1 cellular context compared by ENCODE assay signal in genomic region chr5:157535042-157535865, GRCh38.
TF ChIP-seq lines count a peak whose summit lies in the region.

No MANE protein-coding gene starts in this region.

TF ChIP-seq in K562, 482 proteins besides CTCF, POLR2A, EP300 and RAD21 (continued from another document):
- no peak for TF ChIP-seq ZNF280A (IDR thresholded peaks at IDR 0.05; ENCODE audit: low read depth, partially characterized antibody)
- no peak for TF ChIP-seq FOXA3 (CRISPR knock-in tag; conservative IDR thresholded peaks at IDR 0.05 in 1 of 2, IDR thresholded peaks at IDR 0.05 in 1 of 2)
- no peak for TF ChIP-seq ZFP1 (CRISPR knock-in tag; IDR thresholded peaks at IDR 0.05)
- TF ChIP-seq EWSR1 (IDR thresholded peaks at IDR 0.05; ENCODE audit: borderline replicate concordance, low read depth, partially characterized antibody): no peak
- peak; percentile 69 for TF ChIP-seq BACH1 (tag; IDR thresholded peaks at IDR 0.05)
- TF ChIP-seq NR2F6 (CRISPR knock-in tag; IDR thresholded peaks at IDR 0.05): no peak
- TF ChIP-seq RBM15 (IDR thresholded peaks at IDR 0.05; ENCODE audit: insufficient read depth, low read length): no peak
- TF ChIP-seq ZNF212 (CRISPR knock-in tag; IDR thresholded peaks at IDR 0.05): no peak
- peak; percentile 63; the same call in 1 of the 2 replicates for TF ChIP-seq HDAC2 (IDR thresholded peaks at IDR 0.05)
- TF ChIP-seq NR2C2 (CRISPR knock-in tag; IDR thresholded peaks at IDR 0.05): no peak
- peak; percentile 71 for TF ChIP-seq NR2C2 (tag; IDR thresholded peaks at IDR 0.05)
- no peak for TF ChIP-seq SREBF2 (CRISPR knock-in tag; IDR thresholded peaks at IDR 0.05)
- TF ChIP-seq ZNF134 (CRISPR knock-in tag; conservative IDR thresholded peaks at IDR 0.05): no peak
- no peak for TF ChIP-seq AFF4 (CRISPR knock-in tag; IDR thresholded peaks at IDR 0.05)
- TF ChIP-seq ELF2 (CRISPR knock-in tag; IDR thresholded peaks at IDR 0.05): no peak
- no peak for TF ChIP-seq ZNF76 (CRISPR knock-in tag; IDR thresholded peaks at IDR 0.05; ENCODE audit: borderline replicate concordance)
- no peak for TF ChIP-seq MEF2D (tag; conservative IDR thresholded peaks at IDR 0.05; ENCODE audit: low read depth)
- TF ChIP-seq IRF2 (CRISPR knock-in tag; IDR thresholded peaks at IDR 0.05): no peak
- TF ChIP-seq RBM22 (IDR thresholded peaks at IDR 0.05; ENCODE audit: low read depth, low read length, poor library complexity, severe bottlenecking): no peak
- no peak for TF ChIP-seq MXD1 (CRISPR knock-in tag; IDR thresholded peaks at IDR 0.05; ENCODE audit: borderline replicate concordance, poor library complexity, severe bottlenecking)
- no peak for TF ChIP-seq ZNF551 (CRISPR knock-in tag; IDR thresholded peaks at IDR 0.05)
- TF ChIP-seq ARID3B (CRISPR knock-in tag; IDR thresholded peaks at IDR 0.05; ENCODE audit: borderline replicate concordance): no peak
- TF ChIP-seq, protein P1, sequence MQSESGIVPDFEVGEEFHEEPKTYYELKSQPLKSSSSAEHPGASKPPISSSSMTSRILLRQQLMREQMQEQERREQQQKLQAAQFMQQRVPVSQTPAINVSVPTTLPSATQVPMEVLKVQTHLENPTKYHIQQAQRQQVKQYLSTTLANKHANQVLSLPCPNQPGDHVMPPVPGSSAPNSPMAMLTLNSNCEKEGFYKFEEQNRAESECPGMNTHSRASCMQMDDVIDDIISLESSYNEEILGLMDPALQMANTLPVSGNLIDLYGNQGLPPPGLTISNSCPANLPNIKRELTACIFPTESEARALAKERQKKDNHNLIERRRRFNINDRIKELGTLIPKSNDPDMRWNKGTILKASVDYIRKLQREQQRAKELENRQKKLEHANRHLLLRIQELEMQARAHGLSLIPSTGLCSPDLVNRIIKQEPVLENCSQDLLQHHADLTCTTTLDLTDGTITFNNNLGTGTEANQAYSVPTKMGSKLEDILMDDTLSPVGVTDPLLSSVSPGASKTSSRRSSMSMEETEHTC (IDR thresholded peaks at IDR 0.05): no peak; the same call in 1 of the 2 replicates
- TF ChIP-seq, protein P2, sequence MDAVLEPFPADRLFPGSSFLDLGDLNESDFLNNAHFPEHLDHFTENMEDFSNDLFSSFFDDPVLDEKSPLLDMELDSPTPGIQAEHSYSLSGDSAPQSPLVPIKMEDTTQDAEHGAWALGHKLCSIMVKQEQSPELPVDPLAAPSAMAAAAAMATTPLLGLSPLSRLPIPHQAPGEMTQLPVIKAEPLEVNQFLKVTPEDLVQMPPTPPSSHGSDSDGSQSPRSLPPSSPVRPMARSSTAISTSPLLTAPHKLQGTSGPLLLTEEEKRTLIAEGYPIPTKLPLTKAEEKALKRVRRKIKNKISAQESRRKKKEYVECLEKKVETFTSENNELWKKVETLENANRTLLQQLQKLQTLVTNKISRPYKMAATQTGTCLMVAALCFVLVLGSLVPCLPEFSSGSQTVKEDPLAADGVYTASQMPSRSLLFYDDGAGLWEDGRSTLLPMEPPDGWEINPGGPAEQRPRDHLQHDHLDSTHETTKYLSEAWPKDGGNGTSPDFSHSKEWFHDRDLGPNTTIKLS (IDR thresholded peaks at IDR 0.05; ENCODE audit: borderline replicate concordance, low read depth): no peak
- TF ChIP-seq, protein P3, sequence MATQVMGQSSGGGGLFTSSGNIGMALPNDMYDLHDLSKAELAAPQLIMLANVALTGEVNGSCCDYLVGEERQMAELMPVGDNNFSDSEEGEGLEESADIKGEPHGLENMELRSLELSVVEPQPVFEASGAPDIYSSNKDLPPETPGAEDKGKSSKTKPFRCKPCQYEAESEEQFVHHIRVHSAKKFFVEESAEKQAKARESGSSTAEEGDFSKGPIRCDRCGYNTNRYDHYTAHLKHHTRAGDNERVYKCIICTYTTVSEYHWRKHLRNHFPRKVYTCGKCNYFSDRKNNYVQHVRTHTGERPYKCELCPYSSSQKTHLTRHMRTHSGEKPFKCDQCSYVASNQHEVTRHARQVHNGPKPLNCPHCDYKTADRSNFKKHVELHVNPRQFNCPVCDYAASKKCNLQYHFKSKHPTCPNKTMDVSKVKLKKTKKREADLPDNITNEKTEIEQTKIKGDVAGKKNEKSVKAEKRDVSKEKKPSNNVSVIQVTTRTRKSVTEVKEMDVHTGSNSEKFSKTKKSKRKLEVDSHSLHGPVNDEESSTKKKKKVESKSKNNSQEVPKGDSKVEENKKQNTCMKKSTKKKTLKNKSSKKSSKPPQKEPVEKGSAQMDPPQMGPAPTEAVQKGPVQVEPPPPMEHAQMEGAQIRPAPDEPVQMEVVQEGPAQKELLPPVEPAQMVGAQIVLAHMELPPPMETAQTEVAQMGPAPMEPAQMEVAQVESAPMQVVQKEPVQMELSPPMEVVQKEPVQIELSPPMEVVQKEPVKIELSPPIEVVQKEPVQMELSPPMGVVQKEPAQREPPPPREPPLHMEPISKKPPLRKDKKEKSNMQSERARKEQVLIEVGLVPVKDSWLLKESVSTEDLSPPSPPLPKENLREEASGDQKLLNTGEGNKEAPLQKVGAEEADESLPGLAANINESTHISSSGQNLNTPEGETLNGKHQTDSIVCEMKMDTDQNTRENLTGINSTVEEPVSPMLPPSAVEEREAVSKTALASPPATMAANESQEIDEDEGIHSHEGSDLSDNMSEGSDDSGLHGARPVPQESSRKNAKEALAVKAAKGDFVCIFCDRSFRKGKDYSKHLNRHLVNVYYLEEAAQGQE (CRISPR knock-in tag; IDR thresholded peaks at IDR 0.05; ENCODE audit: low read depth): no peak
- TF ChIP-seq, protein P4, sequence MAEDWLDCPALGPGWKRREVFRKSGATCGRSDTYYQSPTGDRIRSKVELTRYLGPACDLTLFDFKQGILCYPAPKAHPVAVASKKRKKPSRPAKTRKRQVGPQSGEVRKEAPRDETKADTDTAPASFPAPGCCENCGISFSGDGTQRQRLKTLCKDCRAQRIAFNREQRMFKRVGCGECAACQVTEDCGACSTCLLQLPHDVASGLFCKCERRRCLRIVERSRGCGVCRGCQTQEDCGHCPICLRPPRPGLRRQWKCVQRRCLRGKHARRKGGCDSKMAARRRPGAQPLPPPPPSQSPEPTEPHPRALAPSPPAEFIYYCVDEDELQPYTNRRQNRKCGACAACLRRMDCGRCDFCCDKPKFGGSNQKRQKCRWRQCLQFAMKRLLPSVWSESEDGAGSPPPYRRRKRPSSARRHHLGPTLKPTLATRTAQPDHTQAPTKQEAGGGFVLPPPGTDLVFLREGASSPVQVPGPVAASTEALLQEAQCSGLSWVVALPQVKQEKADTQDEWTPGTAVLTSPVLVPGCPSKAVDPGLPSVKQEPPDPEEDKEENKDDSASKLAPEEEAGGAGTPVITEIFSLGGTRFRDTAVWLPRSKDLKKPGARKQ (CRISPR knock-in tag; IDR thresholded peaks at IDR 0.05): no peak
- no peak for TF ChIP-seq ARHGAP35 (IDR thresholded peaks at IDR 0.05; ENCODE audit: partially characterized antibody)
- TF ChIP-seq, protein P5, sequence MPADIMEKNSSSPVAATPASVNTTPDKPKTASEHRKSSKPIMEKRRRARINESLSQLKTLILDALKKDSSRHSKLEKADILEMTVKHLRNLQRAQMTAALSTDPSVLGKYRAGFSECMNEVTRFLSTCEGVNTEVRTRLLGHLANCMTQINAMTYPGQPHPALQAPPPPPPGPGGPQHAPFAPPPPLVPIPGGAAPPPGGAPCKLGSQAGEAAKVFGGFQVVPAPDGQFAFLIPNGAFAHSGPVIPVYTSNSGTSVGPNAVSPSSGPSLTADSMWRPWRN (IDR thresholded peaks at IDR 0.05; ENCODE audit: low read depth): 0 out of 2 replicates have a peak, but pooled peaks have one; percentile 32
- no peak for TF ChIP-seq ZNF717 (CRISPR knock-in tag; IDR thresholded peaks at IDR 0.05)
- no peak for TF ChIP-seq KAT7 (CRISPR knock-in tag; IDR thresholded peaks at IDR 0.05; ENCODE audit: borderline replicate concordance)
- TF ChIP-seq EZH2 (IDR thresholded peaks at IDR 0.05; ENCODE audit: borderline replicate concordance, low read depth, low read length): no peak
- no peak for TF ChIP-seq ADNP (tag; IDR thresholded peaks at IDR 0.05)
- TF ChIP-seq FOXK1 (CRISPR knock-in tag; IDR thresholded peaks at IDR 0.05; ENCODE audit: borderline replicate concordance): no peak
- peak; percentile 39; the same call in 1 of the 2 replicates for TF ChIP-seq TEAD2 (tag; IDR thresholded peaks at IDR 0.05)
